10 cellular contexts compared by ENCODE assay signal in genomic region chr15:85495542-85495941, GRCh38.
"Had no signal": no experiment of that assay in that cellular context is flagged by ENCODE, and none has a peak within 500 bp of the region (broad histone marks: within the 10 kb centered on the region; RNA-seq: fewer than 3 reads in every experiment).

No MANE protein-coding gene starts in this region.

- H3K27me3 ChIP-seq: foreskin keratinocyte, neutrophil had no signal

- H3K36me3 ChIP-seq: neutrophil, thoracic aorta had no signal

- H3K9me3 ChIP-seq: neutrophil, thoracic aorta had no signal

- DNase-seq: activated CD4-positive, alpha-beta memory T cell treated with anti-CD3 and anti-CD28 coated beads for 36 hours; activated CD8-positive, alpha-beta memory T cell treated with anti-CD3 and anti-CD28 coated beads, Interleukin-2, amount 10 ng/mL, durations not matched to agents 7 days and 5 days; activated T-cell treated with anti-CD3 and anti-CD28 coated beads, Interleukin-2, amount 50 U/mL, for 1 hour; foreskin keratinocyte; head of caudate nucleus; left colon; naive thymus-derived CD4-positive, alpha-beta T cell; T-helper 1 cell had no signal

- H3K27ac ChIP-seq: foreskin keratinocyte, neutrophil, thoracic aorta had no signal

- H3K4me3 ChIP-seq: thoracic aorta had no signal
